In genomic region chrX:13212191-13212651, GRCh38 we compare ENCODE assay signal across 1 cellular context.
TF ChIP-seq lines count a peak whose summit lies in the region.

No MANE protein-coding gene starts in this region.

TF ChIP-seq in SK-N-SH, 30 proteins besides CTCF, POLR2A, EP300 and RAD21 (continued from another document):
- TF ChIP-seq RFX5 (IDR thresholded peaks at IDR 0.05; ENCODE audit: low read length), result no peak
- TF ChIP-seq FOXJ3 (CRISPR knock-in tag; IDR thresholded peaks at IDR 0.05), result no peak
- TF ChIP-seq RXRA (IDR thresholded peaks at IDR 0.05; ENCODE audit: borderline replicate concordance, low read depth), result no peak
- TF ChIP-seq NFIC (IDR thresholded peaks at IDR 0.05; ENCODE audit: borderline replicate concordance), result peak; percentile 85
- TF ChIP-seq MAX (IDR thresholded peaks at IDR 0.05; ENCODE audit: low read depth), result 0 out of 2 replicates have a peak, but pooled peaks have one; percentile 38
- 0 out of 2 replicates have a peak, but pooled peaks have one; percentile 37 for TF ChIP-seq FOXM1 (IDR thresholded peaks at IDR 0.05; ENCODE audit: low read depth)
- no peak for TF ChIP-seq USF1 (IDR thresholded peaks at IDR 0.05; ENCODE audit: borderline replicate concordance, low read depth)
- TF ChIP-seq MXI1 (IDR thresholded peaks at IDR 0.05; ENCODE audit: low read depth, low read length), result no peak
- TF ChIP-seq JUND (IDR thresholded peaks at IDR 0.05), result peak; percentile 61
- TF ChIP-seq MEF2A (IDR thresholded peaks at IDR 0.05; ENCODE audit: borderline replicate concordance, low read depth), result no peak
- TF ChIP-seq YY1 (IDR thresholded peaks at IDR 0.05; ENCODE audit: low read depth), result no peak
- no peak for TF ChIP-seq EZH2phosphoT487 (IDR thresholded peaks at IDR 0.05; ENCODE audit: borderline replicate concordance, low read depth)
- TF ChIP-seq POLR2AphosphoS5 (IDR thresholded peaks at IDR 0.05; ENCODE audit: low read depth, low read length), result no peak; the same call in 1 of the 2 replicates
- TF ChIP-seq GATA2 (CRISPR knock-in tag; IDR thresholded peaks at IDR 0.05), result no peak
- TF ChIP-seq PBX3 (IDR thresholded peaks at IDR 0.05), result peak; percentile 69; the same call in 1 of the 2 replicates
- no peak for TF ChIP-seq TAF1 (IDR thresholded peaks at IDR 0.05; ENCODE audit: borderline replicate concordance, low read depth, low read length)
- TF ChIP-seq TCF12 (IDR thresholded peaks at IDR 0.05), result peak; percentile 77
- no peak for TF ChIP-seq NRF1 (IDR thresholded peaks at IDR 0.05; ENCODE audit: low read depth, low read length)
- no peak for TF ChIP-seq RCOR1 (IDR thresholded peaks at IDR 0.05; ENCODE audit: low read length)
- TF ChIP-seq SMC3 (IDR thresholded peaks at IDR 0.05; ENCODE audit: low read depth, low read length), result no peak
- peak; percentile 16; the same call in 1 of the 2 replicates for TF ChIP-seq GABPA (IDR thresholded peaks at IDR 0.05; ENCODE audit: low read depth)
- TF ChIP-seq ZBTB33 (IDR thresholded peaks at IDR 0.05; ENCODE audit: borderline replicate concordance, low read depth), result 0 out of 2 replicates have a peak, but pooled peaks have one; percentile 42
- TF ChIP-seq SIN3A (IDR thresholded peaks at IDR 0.05; ENCODE audit: borderline replicate concordance, low read depth, low read length), result 0 out of 2 replicates have a peak, but pooled peaks have one; percentile 18
- TF ChIP-seq FOSL2 (IDR thresholded peaks at IDR 0.05; ENCODE audit: borderline replicate concordance, low read depth), result peak; percentile 29; the same call in 1 of the 2 replicates
- TF ChIP-seq ELF1 (IDR thresholded peaks at IDR 0.05), result 0 out of 2 replicates have a peak, but pooled peaks have one; percentile 14
TF ChIP-seq in SK-N-SH: peak in this region for 12.
